In genomic region chr10:12701696-12702095, GRCh38 we compare ENCODE assay signal across 19 cellular contexts.
DNase-seq lines count a peak whose midpoint lies in the region; ATAC-seq and TF ChIP-seq lines count a peak whose summit lies in the region.
"Had no signal": no experiment of that assay in that cellular context is flagged by ENCODE, and none has a peak within 500 bp of the region (broad histone marks: within the 10 kb centered on the region; RNA-seq: fewer than 3 reads in every experiment).

No MANE protein-coding gene starts in this region.

- DNase-seq in DMS 273 (lab: John Stamatoyannopoulos, UW; ENCODE audit: unreplicated experiment) (peak; percentile 26), DMS 273 treated with DMSO at 0.1 percent for 48 hours (lab: John Stamatoyannopoulos, UW) (no peak), NCI-H69 (lab: John Stamatoyannopoulos, UW) (peak; percentile 4), colonic mucosa (peak; percentile 18), neural progenitor cell (ENCODE audit: low spot score) (no peak), H7 (no peak), HuH-7.5 (ENCODE audit: low spot score) (no peak)
- DNase-seq: activated CD8-positive, alpha-beta T cell treated with anti-CD3 and anti-CD28 coated beads, Interleukin-2, amount 10 ng/mL, durations not matched to agents 7 days and 5 days; activated naive CD8-positive, alpha-beta T cell treated with anti-CD3 and anti-CD28 coated beads, Interleukin-2, amount 10 ng/mL, durations not matched to agents 7 days and 5 days; effector CD4-positive, alpha-beta T cell; islet precursor cell; naive thymus-derived CD8-positive, alpha-beta T cell; NCI-H1105; NCI-H774; spleen had no signal

- H3K27ac ChIP-seq in colonic mucosa (no peak overlapping the region), neural progenitor cell (no peak overlapping the region)
- H3K27ac ChIP-seq: 22Rv1, prostate gland, spleen, thoracic aorta had no signal

- H3K36me3 ChIP-seq in colonic mucosa, result no peaks in the 10 kb centered on the region
- no peaks in the 10 kb centered on the region for H3K36me3 ChIP-seq in neural progenitor cell
- H3K36me3 ChIP-seq in H7 (replicated peaks; ENCODE audit: control insufficient read depth, insufficient read depth, low read length), result no peaks in the 10 kb centered on the region
- H3K36me3 ChIP-seq: prostate gland, spleen, thoracic aorta had no signal

- intact Hi-C loops in colonic mucosa (cut with DNase I), result no loop called here

- H3K9me3 ChIP-seq in colonic mucosa (no peaks in the 10 kb centered on the region), neural progenitor cell (ENCODE audit: low read depth) (no peaks in the 10 kb centered on the region)
- H3K9me3 ChIP-seq: prostate gland, spleen, thoracic aorta had no signal

- H3K4me3 Mint-ChIP-seq in neural progenitor cell, result no peak overlapping the region
- H3K4me3 Mint-ChIP-seq: activated CD8-positive, alpha-beta T cell treated with anti-CD3 and anti-CD28 coated beads, Interleukin-2, amount 10 ng/mL, durations not matched to agents 7 days and 5 days; activated naive CD8-positive, alpha-beta T cell treated with anti-CD3 and anti-CD28 coated beads, Interleukin-2, amount 10 ng/mL, durations not matched to agents 7 days and 5 days; naive thymus-derived CD8-positive, alpha-beta T cell had no signal

- no peak overlapping the region for H2AFZ ChIP-seq in neural progenitor cell (replicated peaks)

- no peak for TF ChIP-seq CTCF in colonic mucosa (IDR thresholded peaks at IDR 0.05)
- TF ChIP-seq CTCF in neural progenitor cell (IDR thresholded peaks at IDR 0.05), result no peak

- H3K27me3 ChIP-seq in colonic mucosa (no peaks in the 10 kb centered on the region), neural progenitor cell (no peaks in the 10 kb centered on the region), H7 (ENCODE audit: control insufficient read depth, insufficient read depth, low read length) (no peaks in the 10 kb centered on the region)
- H3K27me3 ChIP-seq: spleen had no signal

- H3K27me3 Mint-ChIP-seq in neural progenitor cell (ENCODE audit: insufficient read depth, low read depth), result no peaks in the 10 kb centered on the region
- H3K27me3 Mint-ChIP-seq: activated naive CD8-positive, alpha-beta T cell treated with anti-CD3 and anti-CD28 coated beads, Interleukin-2, amount 10 ng/mL, durations not matched to agents 7 days and 5 days; naive thymus-derived CD8-positive, alpha-beta T cell had no signal

- H3K27ac Mint-ChIP-seq in neural progenitor cell, result peak overlapping the region; percentile 80
- H3K27ac Mint-ChIP-seq: activated CD8-positive, alpha-beta T cell treated with anti-CD3 and anti-CD28 coated beads, Interleukin-2, amount 10 ng/mL, durations not matched to agents 7 days and 5 days; activated naive CD8-positive, alpha-beta T cell treated with anti-CD3 and anti-CD28 coated beads, Interleukin-2, amount 10 ng/mL, durations not matched to agents 7 days and 5 days had no signal

- peaks cover 3% of the 10 kb centered on the region for H3K36me3 Mint-ChIP-seq in neural progenitor cell
- H3K36me3 Mint-ChIP-seq: activated naive CD8-positive, alpha-beta T cell treated with anti-CD3 and anti-CD28 coated beads, Interleukin-2, amount 10 ng/mL, durations not matched to agents 7 days and 5 days had no signal

- no peaks in the 10 kb centered on the region for H3K9me3 Mint-ChIP-seq in neural progenitor cell
- H3K9me3 Mint-ChIP-seq: activated naive CD8-positive, alpha-beta T cell treated with anti-CD3 and anti-CD28 coated beads, Interleukin-2, amount 10 ng/mL, durations not matched to agents 7 days and 5 days; naive thymus-derived CD8-positive, alpha-beta T cell had no signal

- H3K9ac ChIP-seq in colonic mucosa (ENCODE audit: low read depth in 2 of 2, low read length in 2 of 2), result no peak overlapping the region
- no peak overlapping the region for H3K9ac ChIP-seq in neural progenitor cell

- H3K4me1 ChIP-seq in colonic mucosa (peaks cover 3% of the 10 kb centered on the region), neural progenitor cell (no peaks in the 10 kb centered on the region)
- H3K4me1 ChIP-seq: prostate gland had no signal

- H3K4me1 Mint-ChIP-seq in neural progenitor cell, result peaks cover 4% of the 10 kb centered on the region

- H3K79me2 ChIP-seq in neural progenitor cell (ENCODE audit: low read depth), result no peaks in the 10 kb centered on the region

- no peaks in the 10 kb centered on the region for H3F3A ChIP-seq in neural progenitor cell (ENCODE audit: low read depth)

- no peak overlapping the region for H3K4me3 ChIP-seq in colonic mucosa
- H3K4me3 ChIP-seq in neural progenitor cell, result no peak overlapping the region
- no peak overlapping the region for H3K4me3 ChIP-seq in H7 (ENCODE audit: insufficient read depth, low read depth, low read length)
- H3K4me3 ChIP-seq: prostate gland, spleen, thoracic aorta had no signal

- no peak for ATAC-seq in GM21737 (IDR thresholded peaks at IDR 0.05; ENCODE audit: unreplicated experiment)
- ATAC-seq: activated CD8-positive, alpha-beta T cell treated with anti-CD3 and anti-CD28 coated beads, Interleukin-2, amount 10 ng/mL, durations not matched to agents 7 days and 5 days; naive thymus-derived CD8-positive, alpha-beta T cell had no signal

- H3K4me2 ChIP-seq in neural progenitor cell, result no peak overlapping the region

- H4K20me1 ChIP-seq in neural progenitor cell (ENCODE audit: low read depth), result no peaks in the 10 kb centered on the region

Comparison
In these comparisons a context has a peak if more than half of its experiments do, and no peak if none do; other contexts are left out.
1. DNase-seq: peak in DMS 273 (single experiment), NCI-H69 (single experiment) and colonic mucosa (single experiment); none in DMS 273 treated with DMSO at 0.1 percent for 48 hours (single experiment), neural progenitor cell (single experiment), H7 (single experiment) and HuH-7.5 (single experiment).